Comparison of ENCODE assay signal across 27 cellular contexts in genomic region chr2:52495816-52496215, GRCh38.
"Had no signal": no experiment of that assay in that cellular context is flagged by ENCODE, and none has a peak within 500 bp of the region (broad histone marks: within the 10 kb centered on the region; RNA-seq: fewer than 3 reads in every experiment).

No MANE protein-coding gene starts in this region.

- H3K36me3 ChIP-seq: colonic mucosa, esophagus muscularis mucosa, esophagus squamous epithelium, gastrocnemius medialis, gastroesophageal sphincter, heart left ventricle had no signal

- H3K4me1 ChIP-seq: colonic mucosa, esophagus muscularis mucosa, esophagus squamous epithelium, foreskin keratinocyte, gastrocnemius medialis, gastroesophageal sphincter had no signal

- H3K9me3 ChIP-seq: colonic mucosa, esophagus squamous epithelium, gastrocnemius medialis had no signal

- FAIRE-seq: colon, endothelial cell of umbilical vein, frontal cortex had no signal

- ATAC-seq: effector memory CD8-positive, alpha-beta T cell; esophagus mucosa; foreskin keratinocyte; gastrocnemius medialis; gastroesophageal sphincter; heart left ventricle had no signal

- DNase-seq: colonic mucosa; cortex of kidney; dermis blood vessel endothelial cell; dorsolateral prefrontal cortex; effector CD4-positive, alpha-beta T cell; effector CD8-positive, alpha-beta T cell; effector memory CD4-positive, alpha-beta T cell; effector memory CD8-positive, alpha-beta T cell; endodermal cell; erythroblast; esophagus squamous epithelium; foreskin fibroblast; foreskin keratinocyte; foreskin melanocyte; gastrocnemius medialis; glutamatergic neuron; head of caudate nucleus; heart left ventricle had no signal

- H3K4me3 ChIP-seq: colonic mucosa, coronary artery, dorsolateral prefrontal cortex, esophagus muscularis mucosa, esophagus squamous epithelium, gastrocnemius medialis, gastroesophageal sphincter, heart left ventricle had no signal

- H3K27me3 Mint-ChIP-seq: dendritic cell treated with granulocyte-macrophage colony-stimulating factor and Interleukin-4, amounts not matched to agents 40 ng/mL and 50 ng/mL, for 4 days; effector memory CD8-positive, alpha-beta T cell had no signal

- H3K4me1 Mint-ChIP-seq: endodermal cell had no signal

- H3K27ac ChIP-seq: colonic mucosa, coronary artery, dorsolateral prefrontal cortex, epithelial cell of prostate, esophagus muscularis mucosa, esophagus squamous epithelium, foreskin keratinocyte, gastrocnemius medialis, gastroesophageal sphincter, heart left ventricle had no signal

- H3K27me3 ChIP-seq: colonic mucosa, dorsolateral prefrontal cortex, esophagus muscularis mucosa, esophagus squamous epithelium, foreskin keratinocyte, gastrocnemius medialis, gastroesophageal sphincter, heart left ventricle had no signal

- H3K4me3 Mint-ChIP-seq: dendritic cell treated with granulocyte-macrophage colony-stimulating factor and Interleukin-4, amounts not matched to agents 40 ng/mL and 50 ng/mL, for 4 days; effector memory CD8-positive, alpha-beta T cell; endodermal cell had no signal

- H3K27ac Mint-ChIP-seq: dendritic cell treated with granulocyte-macrophage colony-stimulating factor and Interleukin-4, amounts not matched to agents 40 ng/mL and 50 ng/mL, for 4 days; effector memory CD8-positive, alpha-beta T cell; endodermal cell had no signal
